ENCODE assay signal across 8 cellular contexts in the genomic region with DNA sequence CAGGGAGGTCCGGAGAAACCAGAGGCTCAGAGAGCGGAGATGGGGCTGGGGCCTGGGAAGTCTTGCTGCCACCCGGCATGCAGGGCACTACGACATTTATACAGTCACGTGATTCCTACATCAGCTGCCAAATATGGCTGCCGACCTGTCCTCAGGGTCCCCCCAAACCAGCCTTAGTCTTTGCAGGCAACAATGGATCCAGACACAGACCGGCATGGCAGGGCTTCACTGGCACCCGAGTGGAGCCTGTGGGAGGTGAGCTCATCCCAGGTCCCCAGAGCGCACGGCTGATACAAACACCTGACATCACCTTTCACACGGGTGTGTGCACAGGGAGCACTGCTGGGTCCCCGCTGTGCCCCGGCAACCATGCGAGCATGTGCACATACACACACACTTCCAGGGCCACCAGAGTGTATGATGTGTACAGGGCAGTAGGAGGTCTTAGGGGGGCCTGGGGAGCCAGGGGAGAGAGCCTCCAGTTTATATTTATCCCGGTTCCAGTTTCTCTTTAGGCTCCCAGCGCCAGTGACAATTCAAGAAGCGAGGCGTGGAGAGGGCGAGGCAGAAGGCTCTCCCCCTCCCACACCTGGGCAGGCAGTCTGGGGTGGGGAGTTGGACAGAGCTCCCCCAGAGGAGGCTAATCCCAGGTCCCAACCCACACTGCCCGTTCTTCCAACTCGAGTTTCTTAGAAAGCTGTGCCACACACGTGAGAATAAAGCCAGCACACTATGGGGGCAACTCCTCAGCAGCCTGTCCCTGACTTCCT. TPM values are rescaled to one million over a fixed set of nuclear protein-coding genes. Genes with fewer than 3 reads are reported as not detected.
DNase-seq lines count a peak whose midpoint lies in the region; ATAC-seq, FAIRE-seq and TF ChIP-seq lines count a peak whose summit lies in the region.

No MANE protein-coding gene starts in this region.

- no peaks in the 10 kb centered on the region for H3K79me2 ChIP-seq in DOHH2 (ENCODE audit: control insufficient read depth, low read length)

- H3K36me3 Mint-ChIP-seq in progenitor cell of endocrine pancreas (ENCODE audit: insufficient read depth): peaks cover 12% of the 10 kb centered on the region

- peak overlapping the region; percentile 79 for H3K4me3 Mint-ChIP-seq in progenitor cell of endocrine pancreas (ENCODE audit: low read depth)

- H3F3A ChIP-seq in DOHH2 (ENCODE audit: control insufficient read depth, insufficient read depth): no peaks in the 10 kb centered on the region

- H3K4me1 Mint-ChIP-seq in progenitor cell of endocrine pancreas (ENCODE audit: low read depth): peaks cover 17% of the 10 kb centered on the region

- FAIRE-seq in GM19239 (lab: Jason Lieb, UNC): no peak

- H3K27ac Mint-ChIP-seq in progenitor cell of endocrine pancreas: peak overlapping the region; percentile 94

- H4K20me1 ChIP-seq in DOHH2 (ENCODE audit: control insufficient read depth, insufficient read depth, low read depth, low read length): no peaks in the 10 kb centered on the region

- ATAC-seq in GM21723 (IDR thresholded peaks at IDR 0.05; ENCODE audit: unreplicated experiment): no peak

- H3K4me2 ChIP-seq in DOHH2 (ENCODE audit: low read length): peak overlapping the region; percentile 46

- no peak overlapping the region for H3K27ac ChIP-seq in DOHH2 (ENCODE audit: low read depth, low read length)
- peak overlapping the region; percentile 5 to 99 (median 92) for H3K27ac ChIP-seq in Peyer's patch

- no peaks in the 10 kb centered on the region for H3K27me3 Mint-ChIP-seq in progenitor cell of endocrine pancreas

- H3K9me3 ChIP-seq in DOHH2 (ENCODE audit: control insufficient read depth, insufficient read depth, low read length): no peaks in the 10 kb centered on the region
- H3K9me3 ChIP-seq in Peyer's patch: no peaks in the 10 kb centered on the region

- H3K36me3 ChIP-seq in DOHH2 (ENCODE audit: control insufficient read depth, low read length) (no peaks in the 10 kb centered on the region), Peyer's patch (peaks cover 0 to 34% (median 0%) of the 10 kb centered on the region in 3 donors)

- H3K27me3 ChIP-seq in DOHH2 (ENCODE audit: control insufficient read depth, low read length): peaks cover 54% of the 10 kb centered on the region
- no peaks in the 10 kb centered on the region for H3K27me3 ChIP-seq in Peyer's patch

- H3K9me3 Mint-ChIP-seq in progenitor cell of endocrine pancreas (ENCODE audit: low read depth): no peaks in the 10 kb centered on the region

- TF ChIP-seq POLR2A in Peyer's patch (IDR thresholded peaks at IDR 0.05): no peak

- DNase-seq in Peyer's patch (peak in 1 of 3 donors; percentile 56), epithelial cell of esophagus (ENCODE audit: low read depth) (no peak), progenitor cell of endocrine pancreas (ENCODE audit: low spot score, unreplicated experiment) (no peak), NCI-H2196 treated with DMSO at 0.1 percent for 48 hours (lab: John Stamatoyannopoulos, UW; ENCODE audit: unreplicated experiment) (no peak), GM19239 (ENCODE audit: insufficient read length, low spot score) (no peak)
- DNase-seq in central memory CD4-positive, alpha-beta T cell: no peak

- no peaks in the 10 kb centered on the region for H3K9me2 ChIP-seq in DOHH2 (replicated peaks; ENCODE audit: control insufficient read depth, low read length)

- H3K4me1 ChIP-seq in DOHH2 (ENCODE audit: control insufficient read depth, low read length) (peaks cover 14% of the 10 kb centered on the region), Peyer's patch (peaks cover 0 to 36% (median 17%) of the 10 kb centered on the region in 4 donors)

- TF ChIP-seq CTCF in DOHH2 (IDR thresholded peaks at IDR 0.05; ENCODE audit: low read depth, low read length, poor library complexity, severe bottlenecking) (no peak), Peyer's patch (IDR thresholded peaks at IDR 0.05) (no peak), epithelial cell of esophagus (IDR thresholded peaks at IDR 0.05; ENCODE audit: insufficient read depth, low read depth, low read length, missing control alignments) (no peak), progenitor cell of endocrine pancreas (IDR thresholded peaks at IDR 0.05; ENCODE audit: unreplicated experiment) (no peak)

- H3K4me3 ChIP-seq in DOHH2 (ENCODE audit: low read length) (peak overlapping the region; percentile 33; the same call in 1 of the 2 replicates), Peyer's patch (peak overlapping the region; percentile 17 to 91 (median 74)), epithelial cell of esophagus (ENCODE audit: low read length) (peak overlapping the region; percentile 76)

RNA-seq across cellular contexts. Expression of a gene that starts 2.7 kb away (rescaled TPM):
- total RNA-seq in Peyer's patch: 10 to 100 TPM in 3 of 4 donors, 1 to 10 TPM in 1; 4.2 to 19.0 (median 13.9) TPM
- total RNA-seq in progenitor cell of endocrine pancreas: 74.8 and 75.0 TPM in 2 replicates

RNA-seq across cellular contexts. Expression of a gene that starts 9.4 kb away (rescaled TPM):
- total RNA-seq in Peyer's patch: 10 to 100 TPM in 3 of 4 donors, 1 to 10 TPM in 1; 5.8 to 17.3 (median 15.4) TPM
- total RNA-seq in progenitor cell of endocrine pancreas: 16.1 and 17.4 TPM in 2 replicates

RNA-seq across cellular contexts. Expression of a gene that starts 23.4 kb away (rescaled TPM):
- total RNA-seq in Peyer's patch: 10 to 100 TPM in 2 of 4 donors, 1 to 10 TPM in 2; 7.4 to 14.0 (median 8.9) TPM
- total RNA-seq in progenitor cell of endocrine pancreas: 6.1 and 8.3 TPM in 2 replicates

RNA-seq across cellular contexts. Expression of a gene that starts 51.1 kb away (rescaled TPM):
- total RNA-seq in Peyer's patch (100 to 1,000 TPM in 1 of 4 donors, 10 to 100 TPM in 3; 29.8 to 108 (median 44.8) TPM), progenitor cell of endocrine pancreas (48.4 and 54.0 TPM in 2 replicates)
